Comparison of ENCODE assay signal across 10 cellular contexts in the genomic region with DNA sequence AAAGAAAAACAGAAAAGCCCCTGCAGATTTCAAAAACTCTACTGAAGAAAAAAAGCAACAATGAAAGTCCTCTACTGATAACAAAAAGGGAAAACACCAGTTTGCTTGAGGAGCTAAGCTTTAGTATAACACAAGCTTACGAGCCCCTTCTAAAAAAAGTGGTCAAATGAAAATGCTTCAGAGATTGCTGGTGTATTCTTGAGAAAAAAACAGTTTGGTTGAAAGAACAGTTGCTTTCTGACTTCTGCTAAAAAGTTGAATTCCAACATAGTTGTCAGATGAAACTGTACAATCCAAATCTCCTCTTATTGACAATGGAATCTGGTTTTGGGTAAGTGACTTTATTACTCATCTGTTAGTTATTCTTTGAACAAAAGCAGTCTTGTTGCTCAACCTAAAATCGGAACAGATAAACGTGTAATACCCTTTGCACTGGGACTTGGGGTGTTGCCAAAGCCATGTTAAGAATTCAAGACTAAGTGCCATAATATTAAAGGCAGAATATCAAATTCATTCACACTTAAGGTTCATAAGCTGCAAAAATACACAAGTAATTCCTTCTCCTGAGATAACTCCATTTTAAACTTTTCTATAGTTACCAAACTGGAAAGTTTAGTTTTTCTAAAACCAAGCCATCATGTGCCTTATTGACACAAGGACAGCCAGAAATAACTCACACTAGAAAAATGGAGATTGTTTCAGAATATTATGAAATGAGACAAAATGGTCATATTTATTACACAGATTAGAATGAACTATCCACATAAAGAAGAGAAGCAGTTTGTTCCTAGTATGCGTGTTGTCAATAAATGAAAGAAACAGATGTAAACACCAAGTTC. TPM values are rescaled to one million over a fixed set of nuclear protein-coding genes. Genes with fewer than 3 reads are reported as not detected.
DNase-seq lines count a peak whose midpoint lies in the region; ATAC-seq, FAIRE-seq and TF ChIP-seq lines count a peak whose summit lies in the region.
"Had no signal": no experiment of that assay in that cellular context is flagged by ENCODE, and none has a peak within 500 bp of the region (broad histone marks: within the 10 kb centered on the region; RNA-seq: fewer than 3 reads in every experiment).

No MANE protein-coding gene starts in this region.

- in situ Hi-C loops in HepG2 (cut with HindIII; ENCODE audit: extremely low pct_ligation_motif_present, low pct_unique_long_range_greater_than_20kb) (no loop called here), G401 (cut with HindIII; ENCODE audit: low sequenced_read_pairs) (no loop called here)

- no peaks in the 10 kb centered on the region for H3K27me3 ChIP-seq in HepG2 (ENCODE audit: control insufficient read depth in 1 of 2, insufficient read depth in 2 of 2, low read length in 2 of 2)
- no peaks in the 10 kb centered on the region for H3K27me3 ChIP-seq in Peyer's patch
- H3K27me3 ChIP-seq: cardiac muscle cell had no signal

- FAIRE-seq in HepG2 (lab: Jason Lieb, UNC) = peak; percentile 79

- no peaks in the 10 kb centered on the region for H3K36me3 ChIP-seq in HepG2 (replicated peaks in 1 of 2; ENCODE audit: control insufficient read depth in 1 of 2, insufficient read depth in 2 of 2, low read length in 2 of 2)
- no peaks in the 10 kb centered on the region for H3K36me3 ChIP-seq in Peyer's patch
- H3K36me3 ChIP-seq: cardiac muscle cell had no signal

- H3K4me2 ChIP-seq in HepG2 (ENCODE audit: low read depth, low read length) = peak overlapping the region; percentile 54

- peak overlapping the region in 2 of 3 experiments; percentile 19 to 32; a peak in 2 of 6 replicates for H3K4me3 ChIP-seq in HepG2 (replicated peaks in 1 of 3; ENCODE audit: insufficient read depth in 1 of 3, low read depth in 2 of 3, low read length in 3 of 3)
- H3K4me3 ChIP-seq in Peyer's patch = no peak overlapping the region
- H3K4me3 ChIP-seq: cardiac muscle cell had no signal

- peaks cover 25% of the 10 kb centered on the region for H3K4me1 Mint-ChIP-seq in activated CD4-positive, alpha-beta T cell treated with anti-CD3 and anti-CD28 coated beads, Interleukin-2, amount 10 ng/mL, durations not matched to agents 7 days and 5 days

- CTCF ChIA-PET in activated CD4-positive, alpha-beta T cell treated with anti-CD3 and anti-CD28 coated beads, Interleukin-2, amount 10 ng/mL, durations not matched to agents 7 days and 5 days (lab: Charles Lee) = no interaction called here
- CTCF ChIA-PET in HepG2 (lab: Yijun Ruan, JAX; ENCODE audit: low intra/inter-chr PET ratio, low total read pairs) = no interaction called here

- intact Hi-C loops in HepG2 (cut with micrococcal nuclease; ENCODE audit: unreplicated experiment) = loop anchor here (1.0 to 2.0 kb wide), 3 partner anchors 45 to 86 kb away; partner anchors contain the start of gene SPAG16

- TF ChIP-seq EP300 in HepG2 (IDR thresholded peaks at IDR 0.05; ENCODE audit: low read depth in 2 of 2, low read length in 2 of 2) (peak; percentile 51 to 88; a peak in 2 of 4 replicates), HepG2 (CRISPR knock-in tag; IDR thresholded peaks at IDR 0.05; ENCODE audit: borderline replicate concordance) (peak; percentile 86; the same call in 1 of the 2 replicates)

- no peak for TF ChIP-seq RAD21 in HepG2 (CRISPR knock-in tag; IDR thresholded peaks at IDR 0.05)

- peaks cover 28% of the 10 kb centered on the region for H3K4me1 ChIP-seq in HepG2 (ENCODE audit: insufficient read depth, low read length)
- no peaks in the 10 kb centered on the region for H3K4me1 ChIP-seq in Peyer's patch

- H3K9me3 Mint-ChIP-seq in activated CD4-positive, alpha-beta T cell treated with anti-CD3 and anti-CD28 coated beads, Interleukin-2, amount 10 ng/mL, durations not matched to agents 7 days and 5 days = no peaks in the 10 kb centered on the region

- H3K27ac ChIP-seq in HepG2 (ENCODE audit: extremely low read length, insufficient read depth, low read length) = peak overlapping the region; percentile 46
- no peak overlapping the region for H3K27ac ChIP-seq in Peyer's patch
- H3K27ac ChIP-seq: C4-2B, cardiac muscle cell had no signal

- no peak for DNase-seq in activated CD4-positive, alpha-beta T cell treated with anti-CD3 and anti-CD28 coated beads, Interleukin-2, amount 10 ng/mL, durations not matched to agents 7 days and 5 days
- DNase-seq in activated CD4-positive, alpha-beta T cell treated with anti-CD3 and anti-CD28 coated beads, Interleukin-2, amount 50 U/mL, for 4 hours = no peak
- peak; percentile 97 for DNase-seq in HepG2 (ENCODE audit: low spot score)
- no peak for DNase-seq in OCI-M1 (lab: John Stamatoyannopoulos, UW)
- DNase-seq in G401 (ENCODE audit: low spot score) = no peak
- no peak for DNase-seq in Peyer's patch

- peak overlapping the region; percentile 41 for H3K27ac Mint-ChIP-seq in activated CD4-positive, alpha-beta T cell treated with anti-CD3 and anti-CD28 coated beads, Interleukin-2, amount 10 ng/mL, durations not matched to agents 7 days and 5 days

- WGBS in HepG2 (ENCODE audit: low lambda C conversion rate) = 25% methylated on average over 4 of the region's 4 CpGs

- H3K79me2 ChIP-seq in HepG2 (ENCODE audit: insufficient read depth, low read length) = no peaks in the 10 kb centered on the region

- no peak overlapping the region for H3K4me3 Mint-ChIP-seq in activated CD4-positive, alpha-beta T cell treated with anti-CD3 and anti-CD28 coated beads, Interleukin-2, amount 10 ng/mL, durations not matched to agents 7 days and 5 days

- TF ChIP-seq POLR2A in HepG2 (IDR thresholded peaks at IDR 0.05; ENCODE audit: insufficient read depth in 1 of 2, low read depth in 2 of 2, low read length in 2 of 2) = no peak
- TF ChIP-seq POLR2A in Peyer's patch (IDR thresholded peaks at IDR 0.05) = no peak

- H2AFZ ChIP-seq in HepG2 (ENCODE audit: low read length) = no peak overlapping the region

- H3K27me3 Mint-ChIP-seq in activated CD4-positive, alpha-beta T cell treated with anti-CD3 and anti-CD28 coated beads, Interleukin-2, amount 10 ng/mL, durations not matched to agents 7 days and 5 days = peaks cover 17% of the 10 kb centered on the region

- no peaks in the 10 kb centered on the region for H3K36me3 Mint-ChIP-seq in activated CD4-positive, alpha-beta T cell treated with anti-CD3 and anti-CD28 coated beads, Interleukin-2, amount 10 ng/mL, durations not matched to agents 7 days and 5 days (ENCODE audit: low read depth)

- POLR2A ChIA-PET in activated CD4-positive, alpha-beta T cell treated with anti-CD3 and anti-CD28 coated beads, Interleukin-2, amount 10 ng/mL, durations not matched to agents 7 days and 5 days (lab: Charles Lee) = no interaction called here
- POLR2A ChIA-PET in HepG2 (lab: Yijun Ruan, JAX) = interaction anchor here (1.0 kb wide), 1 partner anchor 49 kb away, joined by 3 read pairs; no protein-coding TSS in a partner anchor

- ATAC-seq in HG02852 (IDR thresholded peaks at IDR 0.05; ENCODE audit: unreplicated experiment) (peak; percentile 34), SK-N-SH treated with all-trans-retinoic acid at 6 μM for 48 hours (peak; percentile 80), HepG2 (peak; percentile 96)

- no peak for TF ChIP-seq CTCF in HepG2 (CRISPR knock-in tag; IDR thresholded peaks at IDR 0.05)
- TF ChIP-seq CTCF in Peyer's patch (IDR thresholded peaks at IDR 0.05) = no peak

- H3K9ac ChIP-seq in HepG2 (ENCODE audit: insufficient read depth, low read depth, low read length) = no peak overlapping the region; the same call in 1 of the 2 replicates

- no peaks in the 10 kb centered on the region for H3K9me3 ChIP-seq in HepG2 (ENCODE audit: low read length)
- no peaks in the 10 kb centered on the region for H3K9me3 ChIP-seq in Peyer's patch

- BruUV-seq in HepG2 (replicated peaks; lab: Mats Ljungman, UMichigan) = no TSS peak

- H4K20me1 ChIP-seq in HepG2 (ENCODE audit: insufficient read depth, low read length) = no peaks in the 10 kb centered on the region

TF ChIP-seq in SK-N-SH treated with all-trans-retinoic acid at 6 μM for 48 hours, 23 proteins besides CTCF, POLR2A, EP300 and RAD21 (continues in another document):
- no peak for TF ChIP-seq GLIS3 (CRISPR knock-in tag; IDR thresholded peaks at IDR 0.05)
- no peak for TF ChIP-seq ZNF70 (CRISPR knock-in tag; IDR thresholded peaks at IDR 0.05)

TF ChIP-seq in HepG2, 621 proteins besides CTCF, POLR2A, EP300 and RAD21 (continues in another document):
- TF ChIP-seq ZMYM4 (CRISPR knock-in tag; IDR thresholded peaks at IDR 0.05) (peak; percentile 47; the same call in 1 of the 2 replicates), JUND (CRISPR knock-in tag; IDR thresholded peaks at IDR 0.05) (peak; percentile 75), GABPB1 (CRISPR knock-in tag; IDR thresholded peaks at IDR 0.05) (no peak), ASH2L (IDR thresholded peaks at IDR 0.05; ENCODE audit: insufficient read length, low read depth, low read length) (peak; percentile 41), AKAP8 (CRISPR knock-in tag; IDR thresholded peaks at IDR 0.05) (no peak), RCOR2 (CRISPR knock-in tag; IDR thresholded peaks at IDR 0.05) (peak; percentile 80)

RNA-seq across cellular contexts. Expression of gene SPAG16, which starts 45.3 kb away (rescaled TPM):
- total RNA-seq in activated CD4-positive, alpha-beta T cell treated with anti-CD3 and anti-CD28 coated beads, Interleukin-2, amount 10 ng/mL, durations not matched to agents 7 days and 5 days = 10 to 100 TPM; 10.6 to 10.7 TPM
- total RNA-seq in HepG2 (2016; rRNA removed; fragmentation: Illumina TruSeq; extraction: Trizol) (22.3 and 26.5 TPM in 2 replicates), Peyer's patch (10 to 100 TPM in 2 of 4 donors, 1 to 10 TPM in 2; 5.5 to 43.7 (median 10.0) TPM)
- 123 and 142 TPM in 2 replicates for total RNA-seq in HepG2 (2016; cell fraction: cytosol; rRNA removed; fragmentation: Illumina TruSeq; extraction: Trizol; ENCODE audit: low read depth)
- 24.8 and 24.9 TPM in 2 replicates for total RNA-seq in HepG2 (2016; cell fraction: insoluble cytoplasmic fraction; rRNA removed; fragmentation: Illumina TruSeq; extraction: Trizol)
- total RNA-seq in HepG2 (2016; cell fraction: membrane; rRNA removed; fragmentation: Illumina TruSeq; extraction: Trizol) = 41.1 and 45.7 TPM in 2 replicates
- total RNA-seq in HepG2 (2016; cell fraction: nucleus; rRNA removed; fragmentation: Illumina TruSeq; extraction: Trizol) = 21.2 and 24.6 TPM in 2 replicates
- polyA plus RNA-seq in HepG2 (2011; rRNA removed) = 7.6 and 9.6 TPM in 2 replicates
- polyA plus RNA-seq in HepG2 (2011; cell fraction: cytosol; rRNA removed) = 8.1 and 9.2 TPM in 2 replicates
- 4.7 and 6.1 TPM in 2 replicates for polyA plus RNA-seq in HepG2 (2011; cell fraction: nucleus; rRNA removed)
- polyA plus RNA-seq in HepG2 (2012) = 10.5 and 15.9 TPM in 2 replicates
- polyA plus RNA-seq in HepG2 (2016; cell fraction: cytosol; fragmentation: Illumina TruSeq; extraction: Trizol; ENCODE audit: low read depth) = 7.2 and 9.7 TPM in 2 replicates
- 25.7 and 30.8 TPM in 2 replicates for polyA plus RNA-seq in HepG2 (2016; cell fraction: insoluble cytoplasmic fraction; fragmentation: Illumina TruSeq; extraction: Trizol; ENCODE audit: low read depth)
- polyA plus RNA-seq in HepG2 (2016; cell fraction: membrane; fragmentation: Illumina TruSeq; extraction: Trizol; ENCODE audit: low read depth) = 11.7 and 12.5 TPM in 2 replicates
- 23.4 and 24.3 TPM in 2 replicates for polyA plus RNA-seq in HepG2 (2016; cell fraction: nucleus; fragmentation: Illumina TruSeq; extraction: Trizol; ENCODE audit: insufficient read depth, low read depth)
- 1.3 and 3.1 TPM in 2 replicates for polyA minus RNA-seq in HepG2 (2011; rRNA and poly(A)+ RNA removed; ENCODE audit: low replicate concordance)
- 10.3 and 11.1 TPM in 2 replicates for polyA minus RNA-seq in HepG2 (2011; cell fraction: cytosol; rRNA and poly(A)+ RNA removed)
- 21.1 and 29.0 TPM in 2 replicates for polyA minus RNA-seq in HepG2 (2011; cell fraction: nucleus; rRNA and poly(A)+ RNA removed)
- 39.0 and 42.8 TPM in 2 replicates for total RNA-seq in G401 (2014; rRNA removed; shearing (Covaris generic))

Comparison
In these comparisons a context has a peak if more than half of its experiments do, and no peak if none do; other contexts are left out.
1. ATAC-seq: peak in every context shown above with its lines; median percentile 96 in HepG2; 80 in SK-N-SH treated with all-trans-retinoic acid at 6 μM for 48 hours; 34 in HG02852.
2. H3K4me3 ChIP-seq: peak in HepG2 (2 of 3); none in Peyer's patch (0 of 4).